ENCODE assay signal across 23 cellular contexts in the genomic region with DNA sequence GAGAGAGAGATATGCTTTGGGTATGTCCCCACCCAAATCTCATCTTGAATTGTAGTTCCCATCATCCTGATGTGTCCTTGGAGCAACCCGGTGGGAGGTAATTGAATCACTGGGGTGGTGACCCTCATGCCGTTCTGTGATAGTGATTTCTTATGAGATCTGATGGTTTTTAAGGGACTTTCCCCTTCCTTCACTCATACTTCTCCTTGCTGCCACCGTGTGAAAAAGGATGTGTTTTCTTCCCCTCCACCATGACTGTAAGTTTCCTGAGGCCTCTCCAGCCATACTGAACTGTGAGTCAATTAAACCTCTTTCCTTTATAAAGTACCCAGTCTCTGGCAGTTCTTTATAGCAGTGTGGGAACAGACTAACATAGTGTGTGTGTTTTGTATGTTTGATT.
"Had no signal": no experiment of that assay in that cellular context is flagged by ENCODE, and none has a peak within 500 bp of the region (broad histone marks: within the 10 kb centered on the region; RNA-seq: fewer than 3 reads in every experiment).

No MANE protein-coding gene starts in this region.

- H3K27ac Mint-ChIP-seq: activated naive CD4-positive, alpha-beta T cell treated with anti-CD3 and anti-CD28 coated beads, Interleukin-2, amount 10 ng/mL, durations not matched to agents 7 days and 5 days; T-helper 17 cell had no signal

- H3K9me3 ChIP-seq: ascending aorta, body of pancreas had no signal

- H3K4me3 Mint-ChIP-seq: activated naive CD4-positive, alpha-beta T cell treated with anti-CD3 and anti-CD28 coated beads, Interleukin-2, amount 10 ng/mL, durations not matched to agents 7 days and 5 days; activated T-cell treated with anti-CD3 and anti-CD28 coated beads, Interleukin-2, amount 50 U/mL, for 4 hours; central memory CD8-positive, alpha-beta T cell; T-helper 17 cell had no signal

- H3K9me3 Mint-ChIP-seq: activated naive CD4-positive, alpha-beta T cell treated with anti-CD3 and anti-CD28 coated beads, Interleukin-2, amount 10 ng/mL, durations not matched to agents 7 days and 5 days; activated T-cell treated with anti-CD3 and anti-CD28 coated beads, Interleukin-2, amount 50 U/mL, for 4 hours; central memory CD8-positive, alpha-beta T cell had no signal

- H3K27me3 ChIP-seq: ascending aorta, body of pancreas had no signal

- H3K4me1 ChIP-seq: body of pancreas had no signal

- H3K36me3 Mint-ChIP-seq: activated naive CD4-positive, alpha-beta T cell treated with anti-CD3 and anti-CD28 coated beads, Interleukin-2, amount 10 ng/mL, durations not matched to agents 7 days and 5 days had no signal

- H3K4me3 ChIP-seq: ascending aorta, body of pancreas, K562 had no signal

- DNase-seq: activated CD4-positive, alpha-beta T cell treated with anti-CD3 and anti-CD28 coated beads for 4 hours; activated CD4-positive, alpha-beta T cell treated with anti-CD3 and anti-CD28 coated beads, Interleukin-2, amount 50 U/mL, for 4 hours; activated CD8-positive, alpha-beta memory T cell treated with anti-CD3 and anti-CD28 coated beads for 24 hours; activated gamma-delta T cell; activated naive CD4-positive, alpha-beta T cell treated with anti-CD3 and anti-CD28 coated beads, Interleukin-2, amount 10 ng/mL, durations not matched to agents 7 days and 5 days; activated T-cell treated with anti-CD3 and anti-CD28 coated beads, Interleukin-2, amount 50 U/mL, for 4 hours; amniotic stem cell; body of pancreas; Karpas-422; MM.1S; NCI-H1105; NCI-H1436; NCI-H1694 treated with DMSO at 0.1 percent for 48 hours; NCI-H2081; NCI-H510A treated with DMSO at 0.1 percent for 48 hours; NCI-H69; NK-92 treated with Interleukin-12 subunit alpha and Interleukin-12 subunit beta, amount 100 ng/mL, for 24 hours; SHP77 treated with DMSO at 0.1 percent for 48 hours; T-helper 17 cell; T-helper 9 cell had no signal

- H3K27me3 Mint-ChIP-seq: activated naive CD4-positive, alpha-beta T cell treated with anti-CD3 and anti-CD28 coated beads, Interleukin-2, amount 10 ng/mL, durations not matched to agents 7 days and 5 days; central memory CD8-positive, alpha-beta T cell; T-helper 17 cell had no signal

- ATAC-seq: body of pancreas, K562, T-helper 17 cell had no signal

- H3K27ac ChIP-seq: ascending aorta, body of pancreas had no signal

- H3K36me3 ChIP-seq: ascending aorta had no signal
